12 cellular contexts compared by ENCODE assay signal in genomic region chr12:97595936-97596335, GRCh38.
DNase-seq lines count a peak whose midpoint lies in the region; ATAC-seq and TF ChIP-seq lines count a peak whose summit lies in the region.
"Had no signal": no experiment of that assay in that cellular context is flagged by ENCODE, and none has a peak within 500 bp of the region (broad histone marks: within the 10 kb centered on the region; RNA-seq: fewer than 3 reads in every experiment).

No MANE protein-coding gene starts in this region.

- H3K36me3 Mint-ChIP-seq in glutamatergic neuron (ENCODE audit: unreplicated experiment) (no peaks in the 10 kb centered on the region), progenitor cell of endocrine pancreas (ENCODE audit: insufficient read depth) (peaks cover 2% of the 10 kb centered on the region)
- H3K36me3 Mint-ChIP-seq: CD8-positive, alpha-beta T cell had no signal

- DNase-seq in NCI-H69 (lab: John Stamatoyannopoulos, UW) (peak; percentile 68), glutamatergic neuron (no peak), progenitor cell of endocrine pancreas (ENCODE audit: low spot score, unreplicated experiment) (no peak), SIG-M5 (lab: John Stamatoyannopoulos, UW) (no peak)
- DNase-seq: CD8-positive, alpha-beta T cell; MV-4-11; NCI-H1417 treated with DMSO at 0.1 percent for 48 hours; NCI-H510A treated with DMSO at 0.1 percent for 48 hours; SHP77 had no signal

- no peaks in the 10 kb centered on the region for H3K27me3 Mint-ChIP-seq in glutamatergic neuron (ENCODE audit: unreplicated experiment)
- no peaks in the 10 kb centered on the region for H3K27me3 Mint-ChIP-seq in progenitor cell of endocrine pancreas

- peak overlapping the region; percentile 50 for H3K4me3 Mint-ChIP-seq in glutamatergic neuron (ENCODE audit: unreplicated experiment)
- H3K4me3 Mint-ChIP-seq in progenitor cell of endocrine pancreas (ENCODE audit: low read depth): no peak overlapping the region
- H3K4me3 Mint-ChIP-seq: CD8-positive, alpha-beta T cell had no signal

- H3K4me1 Mint-ChIP-seq in glutamatergic neuron (ENCODE audit: low read depth, unreplicated experiment) (peaks cover 23% of the 10 kb centered on the region), progenitor cell of endocrine pancreas (ENCODE audit: low read depth) (peaks cover 32% of the 10 kb centered on the region)

- peak overlapping the region; percentile 71 for H3K27ac ChIP-seq in VCaP

- TF ChIP-seq CTCF in VCaP (conservative IDR thresholded peaks at IDR 0.05): no peak
- no peak for TF ChIP-seq CTCF in glutamatergic neuron (IDR thresholded peaks at IDR 0.05; ENCODE audit: partially characterized antibody, unreplicated experiment)
- TF ChIP-seq CTCF in progenitor cell of endocrine pancreas (IDR thresholded peaks at IDR 0.05; ENCODE audit: unreplicated experiment): no peak

- no peak for ATAC-seq in HG02970 (IDR thresholded peaks at IDR 0.05; ENCODE audit: low FRiP score, unreplicated experiment)
- no peak for ATAC-seq in HG02759 (IDR thresholded peaks at IDR 0.05; ENCODE audit: unreplicated experiment)
- ATAC-seq: CD8-positive, alpha-beta T cell had no signal

- H3K27ac Mint-ChIP-seq in glutamatergic neuron (ENCODE audit: unreplicated experiment) (no peak overlapping the region), progenitor cell of endocrine pancreas (peak overlapping the region; percentile 58)
- H3K27ac Mint-ChIP-seq: CD8-positive, alpha-beta T cell had no signal

- H3K9me3 Mint-ChIP-seq in glutamatergic neuron (ENCODE audit: unreplicated experiment): peaks cover 6% of the 10 kb centered on the region
- peaks cover 9% of the 10 kb centered on the region for H3K9me3 Mint-ChIP-seq in progenitor cell of endocrine pancreas (ENCODE audit: low read depth)
